16 cellular contexts compared by ENCODE assay signal in the genomic region with DNA sequence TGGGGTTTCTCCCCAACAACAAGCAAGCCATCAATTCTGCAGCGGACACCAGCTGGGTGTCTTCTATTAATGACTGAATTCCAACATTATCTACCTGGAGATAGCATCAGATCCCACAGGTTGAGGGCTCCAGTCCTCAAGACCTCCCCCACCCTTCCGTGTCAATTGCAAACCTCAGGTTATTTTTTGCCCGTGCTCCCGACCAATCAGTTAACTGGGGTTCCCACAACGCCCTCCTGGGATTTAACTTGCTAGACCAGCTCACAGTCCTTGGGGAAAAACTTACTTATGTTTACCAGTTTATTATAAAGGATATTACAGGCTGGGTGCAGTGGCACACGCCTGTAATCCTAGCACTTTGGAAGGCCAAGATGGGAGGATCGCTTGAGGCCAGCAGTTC.
"Had no signal": no experiment of that assay in that cellular context is flagged by ENCODE, and none has a peak within 500 bp of the region (broad histone marks: within the 10 kb centered on the region; RNA-seq: fewer than 3 reads in every experiment).

No MANE protein-coding gene starts in this region.

- H3K4me3 Mint-ChIP-seq: activated CD4-positive, alpha-beta T cell treated with anti-CD3 and anti-CD28 coated beads, Interleukin-2, amount 10 ng/mL, durations not matched to agents 24 days and 14 days; activated CD8-positive, alpha-beta T cell treated with anti-CD3 and anti-CD28 coated beads, Interleukin-2, amount 10 ng/mL, durations not matched to agents 7 days and 5 days; activated naive CD8-positive, alpha-beta T cell treated with anti-CD3 and anti-CD28 coated beads for 36 hours; type B pancreatic cell had no signal

- H3K27ac Mint-ChIP-seq: activated CD4-positive, alpha-beta T cell treated with anti-CD3 and anti-CD28 coated beads, Interleukin-2, amount 10 ng/mL, durations not matched to agents 24 days and 14 days; activated CD8-positive, alpha-beta T cell treated with anti-CD3 and anti-CD28 coated beads, Interleukin-2, amount 10 ng/mL, durations not matched to agents 7 days and 5 days; activated naive CD8-positive, alpha-beta T cell treated with anti-CD3 and anti-CD28 coated beads for 36 hours; type B pancreatic cell had no signal

- H3K36me3 ChIP-seq: brain microvascular endothelial cell, lower lobe of right lung had no signal

- DNase-seq: activated CD4-positive, alpha-beta T cell treated with anti-CD3 and anti-CD28 coated beads, Interleukin-2, amount 10 ng/mL, durations not matched to agents 24 days and 14 days; activated CD4-positive, CD25-positive, alpha-beta regulatory T cell; activated CD8-positive, alpha-beta memory T cell treated with anti-CD3 and anti-CD28 coated beads, Interleukin-2, amount 50 U/mL, for 48 hours; activated CD8-positive, alpha-beta T cell treated with anti-CD3 and anti-CD28 coated beads, Interleukin-2, amount 10 ng/mL, durations not matched to agents 7 days and 5 days; activated gamma-delta T cell treated with Interleukin-2 at 50 U/mL for 16 hours; activated naive CD8-positive, alpha-beta T cell treated with anti-CD3 and anti-CD28 coated beads for 36 hours; brain microvascular endothelial cell; effector CD8-positive, alpha-beta T cell; left colon; lower lobe of right lung; naive thymus-derived CD4-positive, alpha-beta T cell; retina; stimulated activated CD4-positive, alpha-beta T cell treated with anti-CD3 and anti-CD28 coated beads, Interleukin-2, amount 100 ng/mL, for 48 hours; stimulated activated naive CD4-positive, alpha-beta T cell; T-helper 2 cell had no signal

- ATAC-seq: activated CD8-positive, alpha-beta T cell treated with anti-CD3 and anti-CD28 coated beads, Interleukin-2, amount 10 ng/mL, durations not matched to agents 7 days and 5 days; left colon; naive thymus-derived CD4-positive, alpha-beta T cell had no signal

- H3K27me3 ChIP-seq: brain microvascular endothelial cell had no signal

- H3K27me3 Mint-ChIP-seq: activated CD4-positive, alpha-beta T cell treated with anti-CD3 and anti-CD28 coated beads, Interleukin-2, amount 10 ng/mL, durations not matched to agents 24 days and 14 days; activated naive CD8-positive, alpha-beta T cell treated with anti-CD3 and anti-CD28 coated beads for 36 hours; naive thymus-derived CD4-positive, alpha-beta T cell; type B pancreatic cell had no signal

- H3K4me3 ChIP-seq: lower lobe of right lung had no signal

- H3K27ac ChIP-seq: brain microvascular endothelial cell, lower lobe of right lung had no signal
